1 cellular context compared by ENCODE assay signal in the genomic region with DNA sequence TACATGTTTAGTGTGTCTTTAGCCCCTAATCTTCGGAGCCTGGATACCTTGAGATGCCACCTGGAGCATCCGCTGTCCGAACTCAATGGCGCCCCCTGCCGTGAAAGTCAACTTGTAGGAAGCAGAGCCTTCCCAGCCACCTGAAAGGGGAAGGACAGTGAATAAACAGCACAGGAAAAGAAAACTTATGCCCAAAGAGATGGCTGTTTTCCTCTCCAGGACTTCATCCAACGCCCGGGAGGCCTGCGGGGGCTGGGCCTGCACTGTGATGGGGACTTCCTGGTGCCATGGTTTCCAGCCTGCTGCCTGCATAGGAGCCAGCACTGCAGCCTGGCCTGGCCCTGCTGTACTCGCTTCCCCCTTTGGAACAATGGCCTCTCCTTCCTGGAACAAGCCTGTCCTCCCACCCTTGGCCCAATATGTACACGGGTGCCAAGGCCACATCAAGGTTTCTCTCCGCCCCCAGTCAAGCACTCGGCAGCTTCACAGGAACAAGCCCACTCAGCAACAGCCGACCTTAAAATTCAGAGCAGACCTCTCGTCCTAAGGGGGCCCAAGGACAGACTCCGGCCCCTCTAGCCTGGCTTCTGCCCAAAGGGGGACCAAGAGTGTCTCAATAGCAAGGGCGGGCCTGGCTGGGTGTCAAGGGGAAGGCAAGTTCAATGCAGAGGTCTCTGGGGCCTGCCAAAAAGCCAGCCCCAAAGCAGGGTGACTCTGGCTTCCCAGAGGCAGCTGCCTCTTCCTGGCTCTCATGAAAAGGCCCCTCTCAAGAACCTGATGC.
TF ChIP-seq lines count a peak whose summit lies in the region.

No MANE protein-coding gene starts in this region.

TF ChIP-seq in HepG2, 621 proteins besides CTCF, POLR2A, EP300 and RAD21 (continued from another document and continues in another):
- TF ChIP-seq, protein P1, sequence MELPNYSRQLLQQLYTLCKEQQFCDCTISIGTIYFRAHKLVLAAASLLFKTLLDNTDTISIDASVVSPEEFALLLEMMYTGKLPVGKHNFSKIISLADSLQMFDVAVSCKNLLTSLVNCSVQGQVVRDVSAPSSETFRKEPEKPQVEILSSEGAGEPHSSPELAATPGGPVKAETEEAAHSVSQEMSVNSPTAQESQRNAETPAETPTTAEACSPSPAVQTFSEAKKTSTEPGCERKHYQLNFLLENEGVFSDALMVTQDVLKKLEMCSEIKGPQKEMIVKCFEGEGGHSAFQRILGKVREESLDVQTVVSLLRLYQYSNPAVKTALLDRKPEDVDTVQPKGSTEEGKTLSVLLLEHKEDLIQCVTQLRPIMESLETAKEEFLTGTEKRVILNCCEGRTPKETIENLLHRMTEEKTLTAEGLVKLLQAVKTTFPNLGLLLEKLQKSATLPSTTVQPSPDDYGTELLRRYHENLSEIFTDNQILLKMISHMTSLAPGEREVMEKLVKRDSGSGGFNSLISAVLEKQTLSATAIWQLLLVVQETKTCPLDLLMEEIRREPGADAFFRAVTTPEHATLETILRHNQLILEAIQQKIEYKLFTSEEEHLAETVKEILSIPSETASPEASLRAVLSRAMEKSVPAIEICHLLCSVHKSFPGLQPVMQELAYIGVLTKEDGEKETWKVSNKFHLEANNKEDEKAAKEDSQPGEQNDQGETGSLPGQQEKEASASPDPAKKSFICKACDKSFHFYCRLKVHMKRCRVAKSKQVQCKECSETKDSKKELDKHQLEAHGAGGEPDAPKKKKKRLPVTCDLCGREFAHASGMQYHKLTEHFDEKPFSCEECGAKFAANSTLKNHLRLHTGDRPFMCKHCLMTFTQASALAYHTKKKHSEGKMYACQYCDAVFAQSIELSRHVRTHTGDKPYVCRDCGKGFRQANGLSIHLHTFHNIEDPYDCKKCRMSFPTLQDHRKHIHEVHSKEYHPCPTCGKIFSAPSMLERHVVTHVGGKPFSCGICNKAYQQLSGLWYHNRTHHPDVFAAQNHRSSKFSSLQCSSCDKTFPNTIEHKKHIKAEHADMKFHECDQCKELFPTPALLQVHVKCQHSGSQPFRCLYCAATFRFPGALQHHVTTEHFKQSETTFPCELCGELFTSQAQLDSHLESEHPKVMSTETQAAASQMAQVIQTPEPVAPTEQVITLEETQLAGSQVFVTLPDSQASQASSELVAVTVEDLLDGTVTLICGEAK (IDR thresholded peaks at IDR 0.05): no peak
- TF ChIP-seq, protein P1 (CRISPR knock-in tag; IDR thresholded peaks at IDR 0.05): peak; percentile 2; the same call in 1 of the 2 replicates
- TF ChIP-seq, protein P2, sequence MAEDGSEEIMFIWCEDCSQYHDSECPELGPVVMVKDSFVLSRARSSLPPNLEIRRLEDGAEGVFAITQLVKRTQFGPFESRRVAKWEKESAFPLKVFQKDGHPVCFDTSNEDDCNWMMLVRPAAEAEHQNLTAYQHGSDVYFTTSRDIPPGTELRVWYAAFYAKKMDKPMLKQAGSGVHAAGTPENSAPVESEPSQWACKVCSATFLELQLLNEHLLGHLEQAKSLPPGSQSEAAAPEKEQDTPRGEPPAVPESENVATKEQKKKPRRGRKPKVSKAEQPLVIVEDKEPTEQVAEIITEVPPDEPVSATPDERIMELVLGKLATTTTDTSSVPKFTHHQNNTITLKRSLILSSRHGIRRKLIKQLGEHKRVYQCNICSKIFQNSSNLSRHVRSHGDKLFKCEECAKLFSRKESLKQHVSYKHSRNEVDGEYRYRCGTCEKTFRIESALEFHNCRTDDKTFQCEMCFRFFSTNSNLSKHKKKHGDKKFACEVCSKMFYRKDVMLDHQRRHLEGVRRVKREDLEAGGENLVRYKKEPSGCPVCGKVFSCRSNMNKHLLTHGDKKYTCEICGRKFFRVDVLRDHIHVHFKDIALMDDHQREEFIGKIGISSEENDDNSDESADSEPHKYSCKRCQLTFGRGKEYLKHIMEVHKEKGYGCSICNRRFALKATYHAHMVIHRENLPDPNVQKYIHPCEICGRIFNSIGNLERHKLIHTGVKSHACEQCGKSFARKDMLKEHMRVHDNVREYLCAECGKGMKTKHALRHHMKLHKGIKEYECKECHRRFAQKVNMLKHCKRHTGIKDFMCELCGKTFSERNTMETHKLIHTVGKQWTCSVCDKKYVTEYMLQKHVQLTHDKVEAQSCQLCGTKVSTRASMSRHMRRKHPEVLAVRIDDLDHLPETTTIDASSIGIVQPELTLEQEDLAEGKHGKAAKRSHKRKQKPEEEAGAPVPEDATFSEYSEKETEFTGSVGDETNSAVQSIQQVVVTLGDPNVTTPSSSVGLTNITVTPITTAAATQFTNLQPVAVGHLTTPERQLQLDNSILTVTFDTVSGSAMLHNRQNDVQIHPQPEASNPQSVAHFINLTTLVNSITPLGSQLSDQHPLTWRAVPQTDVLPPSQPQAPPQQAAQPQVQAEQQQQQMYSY (CRISPR knock-in tag; IDR thresholded peaks at IDR 0.05): peak; percentile 69; the same call in 1 of the 2 replicates
- TF ChIP-seq, protein P3, sequence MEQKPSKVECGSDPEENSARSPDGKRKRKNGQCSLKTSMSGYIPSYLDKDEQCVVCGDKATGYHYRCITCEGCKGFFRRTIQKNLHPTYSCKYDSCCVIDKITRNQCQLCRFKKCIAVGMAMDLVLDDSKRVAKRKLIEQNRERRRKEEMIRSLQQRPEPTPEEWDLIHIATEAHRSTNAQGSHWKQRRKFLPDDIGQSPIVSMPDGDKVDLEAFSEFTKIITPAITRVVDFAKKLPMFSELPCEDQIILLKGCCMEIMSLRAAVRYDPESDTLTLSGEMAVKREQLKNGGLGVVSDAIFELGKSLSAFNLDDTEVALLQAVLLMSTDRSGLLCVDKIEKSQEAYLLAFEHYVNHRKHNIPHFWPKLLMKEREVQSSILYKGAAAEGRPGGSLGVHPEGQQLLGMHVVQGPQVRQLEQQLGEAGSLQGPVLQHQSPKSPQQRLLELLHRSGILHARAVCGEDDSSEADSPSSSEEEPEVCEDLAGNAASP (CRISPR knock-in tag; IDR thresholded peaks at IDR 0.05; ENCODE audit: borderline replicate concordance): peak; percentile 62; the same call in 1 of the 2 replicates
- TF ChIP-seq, protein P4, sequence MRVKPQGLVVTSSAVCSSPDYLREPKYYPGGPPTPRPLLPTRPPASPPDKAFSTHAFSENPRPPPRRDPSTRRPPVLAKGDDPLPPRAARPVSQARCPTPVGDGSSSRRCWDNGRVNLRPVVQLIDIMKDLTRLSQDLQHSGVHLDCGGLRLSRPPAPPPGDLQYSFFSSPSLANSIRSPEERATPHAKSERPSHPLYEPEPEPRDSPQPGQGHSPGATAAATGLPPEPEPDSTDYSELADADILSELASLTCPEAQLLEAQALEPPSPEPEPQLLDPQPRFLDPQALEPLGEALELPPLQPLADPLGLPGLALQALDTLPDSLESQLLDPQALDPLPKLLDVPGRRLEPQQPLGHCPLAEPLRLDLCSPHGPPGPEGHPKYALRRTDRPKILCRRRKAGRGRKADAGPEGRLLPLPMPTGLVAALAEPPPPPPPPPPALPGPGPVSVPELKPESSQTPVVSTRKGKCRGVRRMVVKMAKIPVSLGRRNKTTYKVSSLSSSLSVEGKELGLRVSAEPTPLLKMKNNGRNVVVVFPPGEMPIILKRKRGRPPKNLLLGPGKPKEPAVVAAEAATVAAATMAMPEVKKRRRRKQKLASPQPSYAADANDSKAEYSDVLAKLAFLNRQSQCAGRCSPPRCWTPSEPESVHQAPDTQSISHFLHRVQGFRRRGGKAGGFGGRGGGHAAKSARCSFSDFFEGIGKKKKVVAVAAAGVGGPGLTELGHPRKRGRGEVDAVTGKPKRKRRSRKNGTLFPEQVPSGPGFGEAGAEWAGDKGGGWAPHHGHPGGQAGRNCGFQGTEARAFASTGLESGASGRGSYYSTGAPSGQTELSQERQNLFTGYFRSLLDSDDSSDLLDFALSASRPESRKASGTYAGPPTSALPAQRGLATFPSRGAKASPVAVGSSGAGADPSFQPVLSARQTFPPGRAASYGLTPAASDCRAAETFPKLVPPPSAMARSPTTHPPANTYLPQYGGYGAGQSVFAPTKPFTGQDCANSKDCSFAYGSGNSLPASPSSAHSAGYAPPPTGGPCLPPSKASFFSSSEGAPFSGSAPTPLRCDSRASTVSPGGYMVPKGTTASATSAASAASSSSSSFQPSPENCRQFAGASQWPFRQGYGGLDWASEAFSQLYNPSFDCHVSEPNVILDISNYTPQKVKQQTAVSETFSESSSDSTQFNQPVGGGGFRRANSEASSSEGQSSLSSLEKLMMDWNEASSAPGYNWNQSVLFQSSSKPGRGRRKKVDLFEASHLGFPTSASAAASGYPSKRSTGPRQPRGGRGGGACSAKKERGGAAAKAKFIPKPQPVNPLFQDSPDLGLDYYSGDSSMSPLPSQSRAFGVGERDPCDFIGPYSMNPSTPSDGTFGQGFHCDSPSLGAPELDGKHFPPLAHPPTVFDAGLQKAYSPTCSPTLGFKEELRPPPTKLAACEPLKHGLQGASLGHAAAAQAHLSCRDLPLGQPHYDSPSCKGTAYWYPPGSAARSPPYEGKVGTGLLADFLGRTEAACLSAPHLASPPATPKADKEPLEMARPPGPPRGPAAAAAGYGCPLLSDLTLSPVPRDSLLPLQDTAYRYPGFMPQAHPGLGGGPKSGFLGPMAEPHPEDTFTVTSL (CRISPR knock-in tag; IDR thresholded peaks at IDR 0.05; ENCODE audit: borderline replicate concordance): peak; percentile 62
- TF ChIP-seq POLR2AphosphoS5 (IDR thresholded peaks at IDR 0.05; ENCODE audit: low read depth, low read length) (no peak), ZNF749 (CRISPR knock-in tag; IDR thresholded peaks at IDR 0.05; ENCODE audit: borderline replicate concordance) (no peak), ESRRA (CRISPR knock-in tag; IDR thresholded peaks at IDR 0.05; ENCODE audit: low read depth) (peak; percentile 9; the same call in 1 of the 2 replicates), ZNF782 (CRISPR knock-in tag; IDR thresholded peaks at IDR 0.05; ENCODE audit: borderline replicate concordance) (0 out of 2 replicates have a peak, but pooled peaks have one; percentile 84), ZNF746 (CRISPR knock-in tag; IDR thresholded peaks at IDR 0.05) (peak; percentile 82)
- TF ChIP-seq, protein P5, sequence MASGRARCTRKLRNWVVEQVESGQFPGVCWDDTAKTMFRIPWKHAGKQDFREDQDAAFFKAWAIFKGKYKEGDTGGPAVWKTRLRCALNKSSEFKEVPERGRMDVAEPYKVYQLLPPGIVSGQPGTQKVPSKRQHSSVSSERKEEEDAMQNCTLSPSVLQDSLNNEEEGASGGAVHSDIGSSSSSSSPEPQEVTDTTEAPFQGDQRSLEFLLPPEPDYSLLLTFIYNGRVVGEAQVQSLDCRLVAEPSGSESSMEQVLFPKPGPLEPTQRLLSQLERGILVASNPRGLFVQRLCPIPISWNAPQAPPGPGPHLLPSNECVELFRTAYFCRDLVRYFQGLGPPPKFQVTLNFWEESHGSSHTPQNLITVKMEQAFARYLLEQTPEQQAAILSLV (CRISPR knock-in tag; IDR thresholded peaks at IDR 0.05; ENCODE audit: borderline replicate concordance): 0 out of 2 replicates have a peak, but pooled peaks have one; percentile 6
- TF ChIP-seq, protein P6, sequence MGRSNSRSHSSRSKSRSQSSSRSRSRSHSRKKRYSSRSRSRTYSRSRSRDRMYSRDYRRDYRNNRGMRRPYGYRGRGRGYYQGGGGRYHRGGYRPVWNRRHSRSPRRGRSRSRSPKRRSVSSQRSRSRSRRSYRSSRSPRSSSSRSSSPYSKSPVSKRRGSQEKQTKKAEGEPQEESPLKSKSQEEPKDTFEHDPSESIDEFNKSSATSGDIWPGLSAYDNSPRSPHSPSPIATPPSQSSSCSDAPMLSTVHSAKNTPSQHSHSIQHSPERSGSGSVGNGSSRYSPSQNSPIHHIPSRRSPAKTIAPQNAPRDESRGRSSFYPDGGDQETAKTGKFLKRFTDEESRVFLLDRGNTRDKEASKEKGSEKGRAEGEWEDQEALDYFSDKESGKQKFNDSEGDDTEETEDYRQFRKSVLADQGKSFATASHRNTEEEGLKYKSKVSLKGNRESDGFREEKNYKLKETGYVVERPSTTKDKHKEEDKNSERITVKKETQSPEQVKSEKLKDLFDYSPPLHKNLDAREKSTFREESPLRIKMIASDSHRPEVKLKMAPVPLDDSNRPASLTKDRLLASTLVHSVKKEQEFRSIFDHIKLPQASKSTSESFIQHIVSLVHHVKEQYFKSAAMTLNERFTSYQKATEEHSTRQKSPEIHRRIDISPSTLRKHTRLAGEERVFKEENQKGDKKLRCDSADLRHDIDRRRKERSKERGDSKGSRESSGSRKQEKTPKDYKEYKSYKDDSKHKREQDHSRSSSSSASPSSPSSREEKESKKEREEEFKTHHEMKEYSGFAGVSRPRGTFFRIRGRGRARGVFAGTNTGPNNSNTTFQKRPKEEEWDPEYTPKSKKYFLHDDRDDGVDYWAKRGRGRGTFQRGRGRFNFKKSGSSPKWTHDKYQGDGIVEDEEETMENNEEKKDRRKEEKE (IDR thresholded peaks at IDR 0.05): no peak
- TF ChIP-seq, protein P7, sequence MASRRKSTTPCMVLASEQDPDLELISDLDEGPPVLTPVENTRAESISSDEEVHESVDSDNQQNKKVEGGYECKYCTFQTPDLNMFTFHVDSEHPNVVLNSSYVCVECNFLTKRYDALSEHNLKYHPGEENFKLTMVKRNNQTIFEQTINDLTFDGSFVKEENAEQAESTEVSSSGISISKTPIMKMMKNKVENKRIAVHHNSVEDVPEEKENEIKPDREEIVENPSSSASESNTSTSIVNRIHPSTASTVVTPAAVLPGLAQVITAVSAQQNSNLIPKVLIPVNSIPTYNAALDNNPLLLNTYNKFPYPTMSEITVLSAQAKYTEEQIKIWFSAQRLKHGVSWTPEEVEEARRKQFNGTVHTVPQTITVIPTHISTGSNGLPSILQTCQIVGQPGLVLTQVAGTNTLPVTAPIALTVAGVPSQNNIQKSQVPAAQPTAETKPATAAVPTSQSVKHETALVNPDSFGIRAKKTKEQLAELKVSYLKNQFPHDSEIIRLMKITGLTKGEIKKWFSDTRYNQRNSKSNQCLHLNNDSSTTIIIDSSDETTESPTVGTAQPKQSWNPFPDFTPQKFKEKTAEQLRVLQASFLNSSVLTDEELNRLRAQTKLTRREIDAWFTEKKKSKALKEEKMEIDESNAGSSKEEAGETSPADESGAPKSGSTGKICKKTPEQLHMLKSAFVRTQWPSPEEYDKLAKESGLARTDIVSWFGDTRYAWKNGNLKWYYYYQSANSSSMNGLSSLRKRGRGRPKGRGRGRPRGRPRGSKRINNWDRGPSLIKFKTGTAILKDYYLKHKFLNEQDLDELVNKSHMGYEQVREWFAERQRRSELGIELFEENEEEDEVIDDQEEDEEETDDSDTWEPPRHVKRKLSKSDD (CRISPR knock-in tag; IDR thresholded peaks at IDR 0.05; ENCODE audit: low read depth): 0 out of 2 replicates have a peak, but pooled peaks have one; percentile 23
